ENCODE assay signal across 12 cellular contexts in the genomic region with DNA sequence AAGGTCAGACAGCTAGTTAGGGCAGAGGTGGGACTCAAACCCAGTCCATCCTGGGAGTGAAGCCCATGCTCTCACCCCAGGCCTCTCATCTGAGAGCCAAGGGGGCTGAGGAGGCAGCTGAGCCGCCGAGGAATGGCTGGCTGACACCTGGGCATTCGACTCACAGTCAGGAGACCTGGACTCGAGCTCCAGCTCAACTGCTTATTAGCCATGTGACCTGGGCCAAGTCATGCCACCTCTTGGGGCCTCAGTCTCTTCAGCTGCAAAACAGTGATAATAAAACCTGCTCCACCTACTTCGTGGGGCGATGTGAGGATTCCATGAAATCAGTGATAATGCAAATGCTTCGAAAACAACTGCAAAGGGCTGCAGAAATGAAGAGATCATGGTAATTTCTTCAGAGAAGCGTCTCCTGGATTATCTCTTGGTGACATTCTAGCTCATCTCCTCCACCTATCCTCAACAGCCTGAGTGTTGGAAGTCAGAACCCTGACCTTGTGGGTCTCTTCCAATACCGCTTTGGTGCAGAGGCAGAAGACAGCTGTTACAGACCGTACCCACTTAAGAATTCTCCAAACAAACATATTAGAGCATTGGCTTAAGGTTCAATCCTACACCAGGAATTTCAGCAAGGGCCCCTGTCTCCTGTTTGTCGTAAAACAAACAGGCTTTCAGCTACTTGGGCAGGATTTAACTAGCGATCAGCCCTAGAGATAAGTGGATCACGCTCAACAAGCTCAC.
DNase-seq lines count a peak whose midpoint lies in the region; ATAC-seq lines count a peak whose summit lies in the region.
"Had no signal": no experiment of that assay in that cellular context is flagged by ENCODE, and none has a peak within 500 bp of the region (broad histone marks: within the 10 kb centered on the region; RNA-seq: fewer than 3 reads in every experiment).

No MANE protein-coding gene starts in this region.

- no peaks in the 10 kb centered on the region for H3K27me3 ChIP-seq in mesendoderm (ENCODE audit: insufficient read depth, low read length, poor library complexity)

- H3K18ac ChIP-seq in mesendoderm (ENCODE audit: low read length): peak overlapping the region; percentile 72

- no peak overlapping the region for H2BK120ac ChIP-seq in mesendoderm (ENCODE audit: low read depth, low read length)

- H3K36me3 Mint-ChIP-seq in T-helper 1 cell treated with Interleukin-12 subunit alpha and Interleukin-12 subunit beta and Interleukin-4 antibody, amounts not matched to agents 30 μg/mL and 1 μg/mL, for 36 hours (ENCODE audit: low read depth): no peaks in the 10 kb centered on the region

- H3K9me3 Mint-ChIP-seq in T-helper 1 cell treated with Interleukin-12 subunit alpha and Interleukin-12 subunit beta and Interleukin-4 antibody, amounts not matched to agents 30 μg/mL and 1 μg/mL, for 36 hours: no peaks in the 10 kb centered on the region

- no peak overlapping the region for H2AK5ac ChIP-seq in mesendoderm (ENCODE audit: low read length)

- H3K4me2 ChIP-seq in mesendoderm (ENCODE audit: low read length): no peak overlapping the region

- H2BK15ac ChIP-seq in mesendoderm (replicated peaks; ENCODE audit: low read depth): no peak overlapping the region

- H3K4me1 Mint-ChIP-seq in T-helper 1 cell treated with Interleukin-12 subunit alpha and Interleukin-12 subunit beta and Interleukin-4 antibody, amounts not matched to agents 30 μg/mL and 1 μg/mL, for 36 hours (ENCODE audit: low read depth): peaks cover 37% of the 10 kb centered on the region

- no peak overlapping the region for H2BK5ac ChIP-seq in mesendoderm (ENCODE audit: low read length)

- H3K23ac ChIP-seq in mesendoderm (ENCODE audit: low read length): no peak overlapping the region

- H3K79me2 ChIP-seq in mesendoderm (ENCODE audit: control insufficient read depth, insufficient read depth, low read length): no peaks in the 10 kb centered on the region

- in situ Hi-C loops in Caki2 (cut with HindIII; ENCODE audit: low pct_unique_long_range_greater_than_20kb, low sequenced_read_pairs) (no loop called here), G401 (cut with HindIII; ENCODE audit: low sequenced_read_pairs) (no loop called here)

- H3K27ac ChIP-seq in mesendoderm (ENCODE audit: low read depth, low read length): no peak overlapping the region
- H3K27ac ChIP-seq: epithelial cell of prostate, psoas muscle had no signal

- H3K9ac ChIP-seq in mesendoderm (ENCODE audit: low read length): no peak overlapping the region

- H3K27ac Mint-ChIP-seq in T-helper 1 cell treated with Interleukin-12 subunit alpha and Interleukin-12 subunit beta and Interleukin-4 antibody, amounts not matched to agents 30 μg/mL and 1 μg/mL, for 36 hours: peak overlapping the region; percentile 61

- H3K56ac ChIP-seq in mesendoderm (ENCODE audit: low read length): no peak overlapping the region

- H4K8ac ChIP-seq in mesendoderm (ENCODE audit: low read depth, low read length): no peak overlapping the region

- DNase-seq in Caki2 (ENCODE audit: low read depth) (peak; percentile 36), G401 (ENCODE audit: low spot score) (peak; percentile 66), mesendoderm (no peak), SKM-1 treated with dmso at 0.1 percent for 144 hours (lab: John Stamatoyannopoulos, UW; ENCODE audit: unreplicated experiment) (no peak), midbrain (lab: John Stamatoyannopoulos, UW) (no peak)
- DNase-seq: GOT3; NCI-H2029; psoas muscle; stimulated activated CD4-positive, alpha-beta T cell treated with anti-CD3 and anti-CD28 coated beads, Interleukin-4, amount 100 ng/mL, for 4 hours had no signal

- H3K36me3 ChIP-seq in mesendoderm (ENCODE audit: control insufficient read depth, insufficient read depth, low read length): no peaks in the 10 kb centered on the region

- H3K4me3 ChIP-seq in mesendoderm (ENCODE audit: low read length): no peak overlapping the region
- H3K4me3 ChIP-seq: psoas muscle had no signal

- WGBS in mesendoderm (ENCODE audit: extremely low coverage, insufficient coverage, low lambda C conversion rate): no CpG with 5 or more reads among the region's 13 CpGs

- no peaks in the 10 kb centered on the region for H3K79me1 ChIP-seq in mesendoderm (ENCODE audit: low read length)

- H3K4ac ChIP-seq in mesendoderm (ENCODE audit: low read depth, low read length): no peak overlapping the region

- H4K5ac ChIP-seq in mesendoderm (ENCODE audit: low read length): no peak overlapping the region

- H3K4me1 ChIP-seq in mesendoderm (ENCODE audit: control insufficient read depth, low read depth, low read length): peaks cover 15% of the 10 kb centered on the region
- H3K4me1 ChIP-seq: psoas muscle had no signal

- H3K4me3 Mint-ChIP-seq in T-helper 1 cell treated with Interleukin-12 subunit alpha and Interleukin-12 subunit beta and Interleukin-4 antibody, amounts not matched to agents 30 μg/mL and 1 μg/mL, for 36 hours: no peak overlapping the region

- no peaks in the 10 kb centered on the region for H3K27me3 Mint-ChIP-seq in T-helper 1 cell treated with Interleukin-12 subunit alpha and Interleukin-12 subunit beta and Interleukin-4 antibody, amounts not matched to agents 30 μg/mL and 1 μg/mL, for 36 hours (ENCODE audit: low read depth)

- ATAC-seq in HG03025 (IDR thresholded peaks at IDR 0.05; ENCODE audit: low FRiP score, unreplicated experiment): no peak

Comparison
In these comparisons a context has a peak if more than half of its experiments do, and no peak if none do; other contexts are left out.
1. DNase-seq: peak in Caki2 (single experiment) and G401 (single experiment); none in mesendoderm (single experiment), SKM-1 treated with dmso at 0.1 percent for 144 hours (single experiment) and midbrain (single experiment).